In the genomic region with DNA sequence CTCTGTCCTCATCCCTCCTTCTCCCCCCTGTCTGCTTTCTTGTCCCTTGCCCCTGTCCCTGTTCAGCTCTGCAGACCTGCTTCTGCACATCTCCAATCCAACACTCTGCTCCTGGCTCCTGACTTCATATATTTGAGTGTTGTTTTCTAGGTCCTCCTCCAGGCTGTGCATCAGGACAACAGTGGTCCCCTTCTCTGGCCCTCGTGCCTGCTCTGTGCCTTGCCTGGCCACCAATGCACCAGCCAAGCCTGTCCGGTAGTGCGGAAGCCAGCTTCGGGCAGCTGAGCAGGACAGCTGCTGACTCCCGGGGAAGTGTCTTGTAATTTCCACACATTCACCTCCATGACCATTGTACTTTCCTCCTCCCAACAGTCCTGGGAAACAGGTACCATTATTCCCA, we compare ENCODE assay signal across 19 cellular contexts.
A peak's percentile ranks its signal among the peaks of the same experiment; 100 is the strongest.
DNase-seq lines count a peak whose midpoint lies in the region; ATAC-seq, FAIRE-seq and TF ChIP-seq lines count a peak whose summit lies in the region.
"Had no signal": no experiment of that assay in that cellular context is flagged by ENCODE, and none has a peak within 500 bp of the region (broad histone marks: within the 10 kb centered on the region; RNA-seq: fewer than 3 reads in every experiment).

No MANE protein-coding gene starts in this region.

- 87% methylated on average over 5 of the region's 5 CpGs for WGBS in HepG2 (ENCODE audit: low lambda C conversion rate)
- 71% methylated on average over 1 of the region's 5 CpGs for WGBS in right lobe of liver (ENCODE audit: insufficient coverage, low coverage, low lambda C conversion rate, missing lambda C conversion rate)
- no CpG with 5 or more reads among the region's 5 CpGs for WGBS in neuronal stem cell (ENCODE audit: extremely low coverage in 2 of 2, insufficient read length in 2 of 2, insufficient replicate concordance in 1 of 2), 2 donors
- 77 to 84% methylated on average over 5 of the region's 5 CpGs for WGBS in upper lobe of left lung, 2 donors

- H2BK5ac ChIP-seq in neuronal stem cell (ENCODE audit: low read length): no peak overlapping the region

- no peak overlapping the region for H4K91ac ChIP-seq in neuronal stem cell (ENCODE audit: low read depth, low read length, poor library complexity)

- DNase-seq in HepG2 (ENCODE audit: low spot score) (no peak), right lobe of liver (no peak), neuronal stem cell (ENCODE audit: low spot score) (no peak), upper lobe of left lung (no peak), urothelium cell line (ENCODE audit: low spot score) (no peak), amygdala (lab: John Stamatoyannopoulos, UW) (no peak), erythroblast (lab: John Stamatoyannopoulos, UW) (no peak)
- DNase-seq: Caco-2; CD4-positive, CD25-positive, alpha-beta regulatory T cell; EL; NCI-H1436 treated with DMSO at 0.1 percent for 48 hours; NCI-H2081 treated with DMSO at 0.1 percent for 48 hours; NCI-H510A treated with DMSO at 0.1 percent for 48 hours; NCI-H82; PC-3 had no signal

- TF ChIP-seq RAD21 in HepG2 (CRISPR knock-in tag; IDR thresholded peaks at IDR 0.05): no peak

- no peak for TF ChIP-seq EP300 in HepG2 (IDR thresholded peaks at IDR 0.05; ENCODE audit: low read depth in 2 of 2, low read length in 2 of 2)
- no peak for TF ChIP-seq EP300 in HepG2 (CRISPR knock-in tag; IDR thresholded peaks at IDR 0.05; ENCODE audit: borderline replicate concordance)
- no peak for TF ChIP-seq EP300 in upper lobe of left lung (IDR thresholded peaks at IDR 0.05)

- no peak overlapping the region for H3K23ac ChIP-seq in neuronal stem cell (ENCODE audit: low read depth, low read length, poor library complexity)

- H3K27ac ChIP-seq in HepG2 (ENCODE audit: extremely low read length, insufficient read depth, low read length) (no peak overlapping the region), right lobe of liver (no peak overlapping the region), neuronal stem cell (replicated peaks; ENCODE audit: low read length) (no peak overlapping the region), upper lobe of left lung (peak overlapping the region; percentile 55 to 77 (median 64))
- H3K27ac ChIP-seq: RWPE1 had no signal

- H3K14ac ChIP-seq in neuronal stem cell (ENCODE audit: low read length): peak overlapping the region; percentile 43

- H3K4me2 ChIP-seq in HepG2 (ENCODE audit: low read depth, low read length): no peak overlapping the region
- no peak overlapping the region for H3K4me2 ChIP-seq in neuronal stem cell (ENCODE audit: insufficient read depth, low read length, poor library complexity, severe bottlenecking)

- TF ChIP-seq POLR2A in HepG2 (IDR thresholded peaks at IDR 0.05; ENCODE audit: insufficient read depth in 1 of 2, low read depth in 2 of 2, low read length in 2 of 2) (no peak), right lobe of liver (IDR thresholded peaks at IDR 0.05) (no peak), upper lobe of left lung (IDR thresholded peaks at IDR 0.05) (no peak), erythroblast (IDR thresholded peaks at IDR 0.05; ENCODE audit: low read length) (no peak)

- H3K27ac Mint-ChIP-seq in activated T-helper 17 cell treated with anti-CD3 and anti-CD28 coated beads, Interleukin-2, amount 50 U/mL, for 72 hours: no peak overlapping the region
- H3K27ac Mint-ChIP-seq: CD4-positive, CD25-positive, alpha-beta regulatory T cell had no signal

- no peak overlapping the region for H2BK120ac ChIP-seq in neuronal stem cell (ENCODE audit: low read depth, low read length)

- H2BK12ac ChIP-seq in neuronal stem cell (ENCODE audit: low read length): peak overlapping the region; percentile 73

- H3K9ac ChIP-seq in HepG2 (ENCODE audit: insufficient read depth, low read depth, low read length) (no peak overlapping the region), neuronal stem cell (ENCODE audit: low read depth, low read length, poor library complexity) (no peak overlapping the region)

- peak overlapping the region; percentile 48 for H2AK5ac ChIP-seq in neuronal stem cell (ENCODE audit: low read depth, low read length)

- BruUV-seq in HepG2 (replicated peaks; lab: Mats Ljungman, UMichigan): no TSS peak

- H2AFZ ChIP-seq in HepG2 (ENCODE audit: low read length) (no peak overlapping the region), neuronal stem cell (ENCODE audit: low read length) (no peak overlapping the region)

- H3K18ac ChIP-seq in neuronal stem cell (ENCODE audit: low read length): peak overlapping the region; percentile 60

- no peaks in the 10 kb centered on the region for H3K36me3 ChIP-seq in HepG2 (replicated peaks in 1 of 2; ENCODE audit: control insufficient read depth in 1 of 2, insufficient read depth in 2 of 2, low read length in 2 of 2)
- no peaks in the 10 kb centered on the region for H3K36me3 ChIP-seq in right lobe of liver
- H3K36me3 ChIP-seq in neuronal stem cell (replicated peaks in 1 of 2; ENCODE audit: control insufficient read depth in 2 of 2, insufficient read depth in 2 of 2, low read length in 2 of 2): no peaks in the 10 kb centered on the region
- H3K36me3 ChIP-seq in upper lobe of left lung: no peaks in the 10 kb centered on the region
- H3K36me3 ChIP-seq: HAP-1 had no signal

- no peak overlapping the region for H3K4me3 ChIP-seq in HepG2 (replicated peaks in 1 of 3; ENCODE audit: insufficient read depth in 1 of 3, low read depth in 2 of 3, low read length in 3 of 3)
- no peak overlapping the region for H3K4me3 ChIP-seq in right lobe of liver
- no peak overlapping the region for H3K4me3 ChIP-seq in neuronal stem cell (ENCODE audit: low read length in 2 of 2)
- no peak overlapping the region for H3K4me3 ChIP-seq in upper lobe of left lung
- H3K4me3 ChIP-seq: HAP-1 had no signal

- H3K79me2 ChIP-seq in HepG2 (ENCODE audit: insufficient read depth, low read length): no peaks in the 10 kb centered on the region

- CTCF ChIA-PET in HepG2 (lab: Yijun Ruan, JAX; ENCODE audit: low intra/inter-chr PET ratio, low total read pairs): no interaction called here

- H3K4me1 Mint-ChIP-seq in activated T-helper 17 cell treated with anti-CD3 and anti-CD28 coated beads, Interleukin-2, amount 50 U/mL, for 72 hours: peaks cover 19% of the 10 kb centered on the region
- H3K4me1 Mint-ChIP-seq: IgD-negative memory B cell had no signal

- peak overlapping the region; percentile 14 for H3K4me3 Mint-ChIP-seq in activated T-helper 17 cell treated with anti-CD3 and anti-CD28 coated beads, Interleukin-2, amount 50 U/mL, for 72 hours
- H3K4me3 Mint-ChIP-seq: CD4-positive, CD25-positive, alpha-beta regulatory T cell had no signal

- H3K36me3 Mint-ChIP-seq in activated T-helper 17 cell treated with anti-CD3 and anti-CD28 coated beads, Interleukin-2, amount 50 U/mL, for 72 hours (ENCODE audit: low read depth): no peaks in the 10 kb centered on the region
- H3K36me3 Mint-ChIP-seq: CD4-positive, CD25-positive, alpha-beta regulatory T cell; IgD-negative memory B cell had no signal

- H3K27me3 Mint-ChIP-seq in activated T-helper 17 cell treated with anti-CD3 and anti-CD28 coated beads, Interleukin-2, amount 50 U/mL, for 72 hours: no peaks in the 10 kb centered on the region

- H3K27me3 ChIP-seq in HepG2 (ENCODE audit: control insufficient read depth in 1 of 2, insufficient read depth in 2 of 2, low read length in 2 of 2) (no peaks in the 10 kb centered on the region), right lobe of liver (no peaks in the 10 kb centered on the region), neuronal stem cell (ENCODE audit: control insufficient read depth in 3 of 3, insufficient read depth in 3 of 3, low read depth in 1 of 3, low read length in 3 of 3) (peaks cover 0 to 7% (median 0%) of the 10 kb centered on the region in 3 experiments), upper lobe of left lung (no peaks in the 10 kb centered on the region)

- H3K4ac ChIP-seq in neuronal stem cell (ENCODE audit: low read length): no peak overlapping the region

- no peaks in the 10 kb centered on the region for H4K20me1 ChIP-seq in HepG2 (ENCODE audit: insufficient read depth, low read length)

- POLR2A ChIA-PET in HepG2 (lab: Yijun Ruan, JAX): no interaction called here

- no peak overlapping the region for H4K8ac ChIP-seq in neuronal stem cell (ENCODE audit: low read depth, low read length)

- H2BK15ac ChIP-seq in neuronal stem cell (ENCODE audit: low read length): peak overlapping the region; percentile 31

- no peaks in the 10 kb centered on the region for H3K9me3 Mint-ChIP-seq in activated T-helper 17 cell treated with anti-CD3 and anti-CD28 coated beads, Interleukin-2, amount 50 U/mL, for 72 hours

- ATAC-seq in HepG2 (no peak), right lobe of liver (no peak), upper lobe of left lung (ENCODE audit: low FRiP score in 2 of 2) (no peak)
- no peak for ATAC-seq in activated T-helper 17 cell treated with anti-CD3 and anti-CD28 coated beads, Interleukin-2, amount 50 U/mL, for 72 hours (replicated peaks)
- ATAC-seq: PC-3 had no signal

- FAIRE-seq in HepG2 (lab: Jason Lieb, UNC): no peak
- no peak for FAIRE-seq in urothelium cell line (lab: Jason Lieb, UNC)

- in situ Hi-C loops in HepG2 (cut with HindIII; ENCODE audit: extremely low pct_ligation_motif_present, low pct_unique_long_range_greater_than_20kb): no loop called here

- H3K79me1 ChIP-seq in neuronal stem cell (ENCODE audit: low read depth, low read length): no peaks in the 10 kb centered on the region

- peaks cover 87% of the 10 kb centered on the region for H3K4me1 ChIP-seq in HepG2 (ENCODE audit: insufficient read depth, low read length)
- H3K4me1 ChIP-seq in right lobe of liver: peaks cover 0 to 13% (median 5%) of the 10 kb centered on the region in 4 donors
- peaks cover 0 to 16% of the 10 kb centered on the region in 2 donors for H3K4me1 ChIP-seq in neuronal stem cell (ENCODE audit: control insufficient read depth in 2 of 2, insufficient read depth in 1 of 2, low read depth in 1 of 2, low read length in 2 of 2)
- H3K4me1 ChIP-seq in upper lobe of left lung: peaks cover 15 to 36% (median 25%) of the 10 kb centered on the region in 4 donors
- H3K4me1 ChIP-seq: Caco-2, HAP-1 had no signal

- no peak for TF ChIP-seq CTCF in HepG2 (CRISPR knock-in tag; IDR thresholded peaks at IDR 0.05)
- TF ChIP-seq CTCF in right lobe of liver (IDR thresholded peaks at IDR 0.05): no peak
- no peak for TF ChIP-seq CTCF in upper lobe of left lung (IDR thresholded peaks at IDR 0.05)

- H3K9me3 ChIP-seq in HepG2 (ENCODE audit: low read length) (no peaks in the 10 kb centered on the region), right lobe of liver (no peaks in the 10 kb centered on the region), neuronal stem cell (replicated peaks in 1 of 2; ENCODE audit: control insufficient read depth in 2 of 2, insufficient read depth in 1 of 2, low read depth in 1 of 2, low read length in 2 of 2) (no peaks in the 10 kb centered on the region), upper lobe of left lung (no peaks in the 10 kb centered on the region)
- H3K9me3 ChIP-seq: Caco-2, HAP-1 had no signal

- intact Hi-C loops in HepG2 (cut with micrococcal nuclease; ENCODE audit: unreplicated experiment): loop anchor here (10.0 kb wide), 1 partner anchor 157 kb away; no protein-coding TSS in a partner anchor
- intact Hi-C loops in right lobe of liver (cut with DNase I): no loop called here

TF ChIP-seq in HepG2, 621 proteins besides CTCF, POLR2A, EP300 and RAD21:
- peak; percentile 77; the same call in 1 of the 2 replicates for TF ChIP-seq ZNF768 (CRISPR knock-in tag; IDR thresholded peaks at IDR 0.05)
- no peak for TF ChIP-seq ZNF263 (CRISPR knock-in tag; IDR thresholded peaks at IDR 0.05)
TF ChIP-seq in HepG2: peak in this region for 1.

Comparison
In these comparisons a context has a peak if more than half of its experiments do, and no peak if none do; other contexts are left out.
1. H3K27ac ChIP-seq: peak in upper lobe of left lung (4 of 4); none in HepG2 (single experiment), right lobe of liver (0 of 3) and neuronal stem cell (single experiment).